ENCODE assay signal across 8 cellular contexts in the genomic region with DNA sequence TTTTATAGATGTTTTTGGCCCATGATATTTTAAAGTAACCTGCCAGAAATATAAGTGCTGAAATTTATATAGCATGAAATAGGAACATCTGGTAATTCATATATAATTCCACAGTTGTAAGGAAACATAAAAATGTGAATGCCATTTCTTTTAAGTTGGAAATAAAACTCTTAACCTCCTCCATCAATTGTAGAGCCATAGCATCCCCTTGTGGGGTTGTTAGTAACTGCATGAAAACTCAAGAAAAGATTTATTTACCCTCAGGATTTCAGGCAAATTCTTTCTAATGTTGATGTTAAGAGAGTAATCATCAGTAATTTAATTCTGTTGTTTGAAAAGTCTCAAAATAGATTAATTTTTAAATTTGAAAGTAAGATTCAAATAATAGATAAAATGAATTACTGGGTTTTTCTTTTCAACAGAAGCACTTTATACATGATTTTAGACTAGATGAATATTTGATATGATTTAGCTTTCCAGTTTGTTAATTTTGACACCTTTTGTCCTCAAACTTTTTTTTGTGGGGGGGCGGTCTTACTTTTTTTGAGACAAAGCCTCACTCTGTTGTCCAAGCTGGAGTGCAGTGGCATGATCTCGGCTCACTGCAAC.
DNase-seq lines count a peak whose midpoint lies in the region; ATAC-seq and TF ChIP-seq lines count a peak whose summit lies in the region.

No MANE protein-coding gene starts in this region.

- no peaks in the 10 kb centered on the region for H3K27me3 ChIP-seq in Loucy (ENCODE audit: insufficient read depth, low read length, poor library complexity, severe bottlenecking)
- no peaks in the 10 kb centered on the region for H3K27me3 ChIP-seq in SK-N-SH (ENCODE audit: insufficient read depth)

- H3K27ac ChIP-seq in SK-N-SH (ENCODE audit: low read depth in 2 of 2, low read length in 1 of 2), result no peak overlapping the region

- no peaks in the 10 kb centered on the region for H3F3A ChIP-seq in Loucy (ENCODE audit: low read depth)
- peaks cover 7% of the 10 kb centered on the region for H3F3A ChIP-seq in SK-N-SH (replicated peaks; ENCODE audit: insufficient read depth)

- POLR2A ChIA-PET in SK-N-SH (lab: Yijun Ruan, JAX), result interaction anchor here (1.2 kb wide), 1 partner anchor 250 kb away, joined by 4 read pairs; no protein-coding TSS in a partner anchor

- no peaks in the 10 kb centered on the region for H3K9me2 ChIP-seq in Loucy (replicated peaks; ENCODE audit: low read depth, low read length)
- H3K9me2 ChIP-seq in SK-N-SH, result no peaks in the 10 kb centered on the region

- H3K9me3 ChIP-seq in Loucy (ENCODE audit: insufficient read depth, low read depth, low read length) (no peaks in the 10 kb centered on the region), SK-N-SH (no peaks in the 10 kb centered on the region)

- CTCF ChIA-PET in activated naive CD4-positive, alpha-beta T cell treated with anti-CD3 and anti-CD28 coated beads for 36 hours (lab: Charles Lee), result interaction anchor here (0.7 to 9.4 kb wide), 34 partner anchors 9 to 332 kb away, joined by 3 to 133 read pairs (median 5); partner anchors contain the start of gene RASA2
- CTCF ChIA-PET in SK-N-SH (lab: Yijun Ruan, JAX), result interaction anchor here (0.7 to 7.3 kb wide), 52 partner anchors 9 to 627 kb away, joined by 3 to 102 read pairs (median 5); partner anchors contain the start of gene PXYLP1

- H3K36me3 Mint-ChIP-seq in activated naive CD4-positive, alpha-beta T cell treated with anti-CD3 and anti-CD28 coated beads for 36 hours (ENCODE audit: low read depth), result peaks cover 21% of the 10 kb centered on the region
- H3K36me3 Mint-ChIP-seq in mesothelial cell of epicardium, result peaks cover 5% of the 10 kb centered on the region

- H3K4me1 Mint-ChIP-seq in activated naive CD4-positive, alpha-beta T cell treated with anti-CD3 and anti-CD28 coated beads for 36 hours (ENCODE audit: low read depth), result peaks cover 33% of the 10 kb centered on the region
- H3K4me1 Mint-ChIP-seq in mesothelial cell of epicardium, result peaks cover 5% of the 10 kb centered on the region

- H3K9me3 Mint-ChIP-seq in activated naive CD4-positive, alpha-beta T cell treated with anti-CD3 and anti-CD28 coated beads for 36 hours, result no peaks in the 10 kb centered on the region
- H3K9me3 Mint-ChIP-seq in mesothelial cell of epicardium, result no peaks in the 10 kb centered on the region

- intact Hi-C loops in activated naive CD4-positive, alpha-beta T cell treated with anti-CD3 and anti-CD28 coated beads for 36 hours (cut with micrococcal nuclease), result loop anchor here (1.0 to 5.0 kb wide), 4 partner anchors 86 to 199 kb away; no protein-coding TSS in a partner anchor

- TF ChIP-seq RAD21 in SK-N-SH (IDR thresholded peaks at IDR 0.05; ENCODE audit: low read length), result peak; percentile 98

- no peak overlapping the region for H3K27ac Mint-ChIP-seq in activated naive CD4-positive, alpha-beta T cell treated with anti-CD3 and anti-CD28 coated beads for 36 hours
- H3K27ac Mint-ChIP-seq in mesothelial cell of epicardium, result no peak overlapping the region

- H3K36me3 ChIP-seq in Loucy (ENCODE audit: insufficient read depth, low read length) (peaks cover 24% of the 10 kb centered on the region; the same call in 1 of the 2 replicates), SK-N-SH (replicated peaks in 1 of 2; ENCODE audit: control insufficient read depth in 1 of 2, insufficient read depth in 2 of 2, low read length in 1 of 2) (peaks cover 33 to 34% of the 10 kb centered on the region in 2 experiments)

- H3K4me3 ChIP-seq in Loucy (ENCODE audit: low read length, poor library complexity, severe bottlenecking) (no peak overlapping the region), SK-N-SH (ENCODE audit: low read depth in 2 of 2, low read length in 1 of 2) (no peak overlapping the region; a peak in 1 of 4 replicates)

- TF ChIP-seq EP300 in SK-N-SH (IDR thresholded peaks at IDR 0.05; ENCODE audit: borderline replicate concordance in 1 of 2, low read depth in 1 of 2, low read length in 1 of 2), result no peak

- H4K20me1 ChIP-seq in Loucy (ENCODE audit: insufficient read depth, low read length, poor library complexity, severe bottlenecking), result no peaks in the 10 kb centered on the region
- H4K20me1 ChIP-seq in SK-N-SH (ENCODE audit: insufficient read depth), result no peaks in the 10 kb centered on the region

- H3K9ac ChIP-seq in Loucy (ENCODE audit: low read depth, low read length, poor library complexity, severe bottlenecking), result no peak overlapping the region
- no peak overlapping the region for H3K9ac ChIP-seq in SK-N-SH

- H3K4me3 Mint-ChIP-seq in activated naive CD4-positive, alpha-beta T cell treated with anti-CD3 and anti-CD28 coated beads for 36 hours, result no peak overlapping the region
- no peak overlapping the region for H3K4me3 Mint-ChIP-seq in mesothelial cell of epicardium

- H3K27me3 Mint-ChIP-seq in activated naive CD4-positive, alpha-beta T cell treated with anti-CD3 and anti-CD28 coated beads for 36 hours (ENCODE audit: low read depth), result no peaks in the 10 kb centered on the region
- H3K27me3 Mint-ChIP-seq in mesothelial cell of epicardium (ENCODE audit: low read depth), result no peaks in the 10 kb centered on the region

- H3K79me2 ChIP-seq in Loucy (ENCODE audit: insufficient read depth, low read length), result no peaks in the 10 kb centered on the region
- peaks cover 3% of the 10 kb centered on the region; the same call in 1 of the 2 replicates for H3K79me2 ChIP-seq in SK-N-SH (ENCODE audit: insufficient read depth)

- H3K4me2 ChIP-seq in Loucy (ENCODE audit: low read depth, low read length, poor library complexity, severe bottlenecking) (no peak overlapping the region), SK-N-SH (no peak overlapping the region)

- no peak overlapping the region for H2AFZ ChIP-seq in Loucy (ENCODE audit: low read length)
- H2AFZ ChIP-seq in SK-N-SH (ENCODE audit: low read depth), result no peak overlapping the region

- DNase-seq in activated naive CD4-positive, alpha-beta T cell treated with anti-CD3 and anti-CD28 coated beads for 36 hours, result peak; percentile 61
- DNase-seq in activated naive CD4-positive, alpha-beta T cell treated with Interleukin-2 at 50 U/mL for 16 hours, result no peak
- DNase-seq in SK-N-SH (peak; percentile 47), dermis blood vessel endothelial cell (peak; percentile 88), mesothelial cell of epicardium (ENCODE audit: low spot score in 2 of 2, unreplicated experiment in 2 of 2) (no peak)

- 55% methylated on average over 2 of the region's 2 CpGs for WGBS in SK-N-SH (ENCODE audit: low lambda C conversion rate)

- peaks cover 13% of the 10 kb centered on the region for H3K4me1 ChIP-seq in Loucy (ENCODE audit: insufficient read depth, low read length, poor library complexity, severe bottlenecking)
- peaks cover 0 to 18% of the 10 kb centered on the region in 2 experiments; a peak in 1 of 4 replicates for H3K4me1 ChIP-seq in SK-N-SH (ENCODE audit: control insufficient read depth in 1 of 2, insufficient read depth in 2 of 2, low read depth in 1 of 2, low read length in 1 of 2)

- ATAC-seq in GM21515 (IDR thresholded peaks at IDR 0.05; ENCODE audit: unreplicated experiment) (no peak), HG03342 (IDR thresholded peaks at IDR 0.05; ENCODE audit: unreplicated experiment) (no peak)

- TF ChIP-seq CTCF in Loucy (conservative IDR thresholded peaks at IDR 0.05; ENCODE audit: low read length) (peak; percentile 99), SK-N-SH (IDR thresholded peaks at IDR 0.05) (peak; percentile 99), mesothelial cell of epicardium (IDR thresholded peaks at IDR 0.05; ENCODE audit: unreplicated experiment) (peak; percentile 87)

TF ChIP-seq in SK-N-SH, 30 proteins besides CTCF, POLR2A, EP300 and RAD21:
- TF ChIP-seq IRF3 (IDR thresholded peaks at IDR 0.05; ENCODE audit: low read depth, low read length), result no peak
- TF ChIP-seq SMC3 (IDR thresholded peaks at IDR 0.05; ENCODE audit: low read depth, low read length), result peak; percentile 91

Comparison
In these comparisons a context has a peak if more than half of its experiments do, and no peak if none do; other contexts are left out.
1. DNase-seq: peak in activated naive CD4-positive, alpha-beta T cell treated with anti-CD3 and anti-CD28 coated beads for 36 hours (single experiment), SK-N-SH (single experiment) and dermis blood vessel endothelial cell (single experiment); none in activated naive CD4-positive, alpha-beta T cell treated with Interleukin-2 at 50 U/mL for 16 hours (single experiment) and mesothelial cell of epicardium (0 of 2).
2. Peak in every context shown above with its lines, with median percentiles within 50 percentile points of each other: CTCF ChIP-seq.